ENCODE assay signal across 8 cellular contexts in the genomic region with DNA sequence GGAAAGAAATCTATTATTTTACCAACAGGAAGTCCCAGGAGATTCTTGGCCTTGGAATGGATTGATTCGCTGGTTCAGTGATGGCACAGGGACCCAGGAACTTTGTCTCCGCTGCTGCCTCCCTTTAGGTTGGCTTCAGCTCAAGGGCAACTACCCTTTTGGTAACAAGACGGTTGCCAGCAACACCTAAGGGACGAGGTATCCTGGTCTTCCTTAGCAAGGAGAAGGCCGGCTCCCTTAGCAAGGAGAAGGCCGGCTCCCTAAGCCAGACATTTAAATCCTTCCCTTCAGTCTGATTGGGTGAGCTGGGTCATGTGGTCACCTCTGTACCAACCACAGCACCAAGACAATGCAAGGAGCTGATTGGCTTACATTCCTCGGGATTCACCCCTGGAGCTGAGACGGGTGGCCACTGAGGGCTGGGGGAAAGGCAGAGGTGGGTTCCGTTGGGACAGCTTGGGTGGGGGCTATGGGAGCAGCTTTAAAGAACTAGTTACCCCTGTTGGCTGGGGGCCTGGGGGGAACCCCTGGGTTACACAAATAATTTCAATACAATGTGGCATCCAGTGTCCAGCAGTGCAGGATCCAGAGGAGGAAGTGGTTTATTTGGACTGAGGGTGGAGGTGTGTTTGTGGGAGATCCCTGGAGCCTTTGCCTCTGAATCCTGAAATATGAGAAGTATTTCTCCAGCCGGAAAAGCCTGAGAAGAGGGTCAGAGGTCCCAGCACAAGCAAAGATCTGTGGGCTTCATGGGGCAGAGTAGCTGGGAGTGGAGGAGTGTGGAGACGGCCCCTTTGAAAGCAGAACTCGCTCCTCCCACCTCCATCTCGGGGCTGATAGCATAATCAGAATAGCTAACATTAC. TPM values are rescaled to one million over a fixed set of nuclear protein-coding genes. Genes with fewer than 3 reads are reported as not detected.
A peak's percentile ranks its signal among the peaks of the same experiment; 100 is the strongest.
DNase-seq lines count a peak whose midpoint lies in the region; ATAC-seq, FAIRE-seq and TF ChIP-seq lines count a peak whose summit lies in the region.

No MANE protein-coding gene starts in this region.

- no peak overlapping the region for H3K4me3 Mint-ChIP-seq in activated naive CD4-positive, alpha-beta T cell treated with anti-CD3 and anti-CD28 coated beads, Interleukin-2, amount 50 U/mL, for 24 hours

- no peaks in the 10 kb centered on the region for H3K27me3 Mint-ChIP-seq in activated naive CD4-positive, alpha-beta T cell treated with anti-CD3 and anti-CD28 coated beads, Interleukin-2, amount 50 U/mL, for 24 hours

- TF ChIP-seq RAD21 in liver (IDR thresholded peaks at IDR 0.05) = no peak

- peak overlapping the region; percentile 27 for H3K4me3 ChIP-seq in brain microvascular endothelial cell (ENCODE audit: low read depth, low read length)
- no peak overlapping the region for H3K4me3 ChIP-seq in liver (ENCODE audit: low read depth in 1 of 3, low read length in 3 of 3)

- H3K4me1 ChIP-seq in liver (ENCODE audit: control insufficient read depth in 4 of 4, insufficient read depth in 4 of 4, low read length in 3 of 4) = peaks cover 0 to 3% (median 0%) of the 10 kb centered on the region in 4 donors

- no peak for FAIRE-seq in urothelium cell line (lab: Jason Lieb, UNC)

- peaks cover 16% of the 10 kb centered on the region for H3K4me1 Mint-ChIP-seq in activated naive CD4-positive, alpha-beta T cell treated with anti-CD3 and anti-CD28 coated beads, Interleukin-2, amount 50 U/mL, for 24 hours

- peak overlapping the region; percentile 68 for H3K27ac Mint-ChIP-seq in activated naive CD4-positive, alpha-beta T cell treated with anti-CD3 and anti-CD28 coated beads, Interleukin-2, amount 50 U/mL, for 24 hours

- no peaks in the 10 kb centered on the region for H3K9me3 Mint-ChIP-seq in activated naive CD4-positive, alpha-beta T cell treated with anti-CD3 and anti-CD28 coated beads, Interleukin-2, amount 50 U/mL, for 24 hours

- in situ Hi-C loops in brain microvascular endothelial cell (cut with HindIII; ENCODE audit: low pct_ligation_motif_present, low sequenced_read_pairs) = no loop called here

- H3K36me3 Mint-ChIP-seq in activated naive CD4-positive, alpha-beta T cell treated with anti-CD3 and anti-CD28 coated beads, Interleukin-2, amount 50 U/mL, for 24 hours = no peaks in the 10 kb centered on the region

- no peak for DNase-seq in activated naive CD4-positive, alpha-beta T cell (lab: John Stamatoyannopoulos, UW)
- DNase-seq in brain microvascular endothelial cell (peak; percentile 94), urothelium cell line (ENCODE audit: low spot score) (peak; percentile 77), NCI-H2171 (lab: John Stamatoyannopoulos, UW) (no peak)
- DNase-seq in stimulated activated CD4-positive, alpha-beta T cell treated with anti-CD3 and anti-CD28 coated beads, Interleukin-4, amount 100 ng/mL, for 1 hour = no peak

- no peaks in the 10 kb centered on the region for H3K27me3 ChIP-seq in brain microvascular endothelial cell (replicated peaks)
- H3K27me3 ChIP-seq in liver (ENCODE audit: control insufficient read depth in 4 of 4, insufficient read depth in 4 of 4, low read length in 3 of 4) = no peaks in the 10 kb centered on the region

- 82% methylated on average over 13 of the region's 13 CpGs for WGBS in liver

- H3K9ac ChIP-seq in liver (ENCODE audit: low read depth in 1 of 2, low read length in 2 of 2) = no peak overlapping the region

- TF ChIP-seq CTCF in brain microvascular endothelial cell (IDR thresholded peaks at IDR 0.05; ENCODE audit: low read depth, low read length, missing control alignments) (no peak), liver (IDR thresholded peaks at IDR 0.05; ENCODE audit: low read depth, low read length, missing input control) (no peak)

- H3K36me3 ChIP-seq in brain microvascular endothelial cell (replicated peaks) (no peaks in the 10 kb centered on the region), liver (ENCODE audit: control insufficient read depth in 4 of 4, insufficient read depth in 3 of 4, low read depth in 1 of 4, low read length in 3 of 4) (no peaks in the 10 kb centered on the region)

- no peak for ATAC-seq in GM21423 (IDR thresholded peaks at IDR 0.05; ENCODE audit: unreplicated experiment)

- H3K9me3 ChIP-seq in liver (ENCODE audit: control insufficient read depth in 4 of 4, low read length in 3 of 4) = no peaks in the 10 kb centered on the region

- peak overlapping the region; percentile 60 for H3K27ac ChIP-seq in brain microvascular endothelial cell
- H3K27ac ChIP-seq in liver (ENCODE audit: low read depth in 1 of 2, low read length in 2 of 2) = no peak overlapping the region

TF ChIP-seq in liver, 16 proteins besides CTCF, POLR2A, EP300 and RAD21:
- TF ChIP-seq, protein P1, sequence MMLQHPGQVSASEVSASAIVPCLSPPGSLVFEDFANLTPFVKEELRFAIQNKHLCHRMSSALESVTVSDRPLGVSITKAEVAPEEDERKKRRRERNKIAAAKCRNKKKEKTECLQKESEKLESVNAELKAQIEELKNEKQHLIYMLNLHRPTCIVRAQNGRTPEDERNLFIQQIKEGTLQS (IDR thresholded peaks at IDR 0.05) = no peak
- peak; percentile 64 for TF ChIP-seq NR2F2 (IDR thresholded peaks at IDR 0.05)

RNA-seq across cellular contexts. Expression of a gene that starts 20.7 kb away (rescaled TPM):
- total RNA-seq in liver = 10 to 100 TPM; 36.1 to 40.7 TPM
- polyA plus RNA-seq in liver = 10 to 100 TPM; 15.0 to 20.6 TPM

Comparison
In these comparisons a context has a peak if more than half of its experiments do, and no peak if none do; other contexts are left out.
1. DNase-seq: peak in brain microvascular endothelial cell (single experiment) and urothelium cell line (single experiment); none in activated naive CD4-positive, alpha-beta T cell (0 of 4), NCI-H2171 (single experiment) and stimulated activated CD4-positive, alpha-beta T cell treated with anti-CD3 and anti-CD28 coated beads, Interleukin-4, amount 100 ng/mL, for 1 hour (single experiment).